Comparison of ENCODE assay signal across 17 cellular contexts in the genomic region with DNA sequence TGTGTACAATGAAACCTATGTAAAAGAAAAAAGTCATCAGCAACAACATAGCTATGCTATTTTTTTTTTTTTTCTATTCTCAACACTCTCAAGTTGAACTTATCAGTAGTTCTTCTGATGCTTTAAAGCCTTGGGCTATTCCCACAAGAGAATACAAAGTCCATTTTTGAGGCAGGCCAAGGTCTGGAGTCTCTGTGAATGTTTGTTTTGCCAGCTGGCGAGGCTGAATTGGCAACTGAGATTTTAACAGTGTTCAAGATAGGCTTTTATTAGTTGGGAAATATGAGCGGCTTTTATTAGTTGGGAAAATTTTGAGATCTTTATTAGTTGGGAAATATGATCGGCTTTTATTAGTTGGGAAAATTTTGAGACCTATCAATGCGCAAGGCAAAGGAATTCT.
A peak's percentile ranks its signal among the peaks of the same experiment; 100 is the strongest.
DNase-seq lines count a peak whose midpoint lies in the region; ATAC-seq and TF ChIP-seq lines count a peak whose summit lies in the region.
"Had no signal": no experiment of that assay in that cellular context is flagged by ENCODE, and none has a peak within 500 bp of the region (broad histone marks: within the 10 kb centered on the region; RNA-seq: fewer than 3 reads in every experiment).

No MANE protein-coding gene starts in this region.

- no peak overlapping the region for H3K27ac Mint-ChIP-seq in Caco-2 (ENCODE audit: unreplicated experiment)
- H3K27ac Mint-ChIP-seq: CD4-positive, alpha-beta memory T cell; HFFc6 had no signal

- intact Hi-C loops in mucosa of descending colon (cut with DNase I, micrococcal nuclease) (no loop called here), testis (cut with DNase I; ENCODE audit: low total_unique reads) (no loop called here), Caco-2 (cut with micrococcal nuclease; ENCODE audit: unreplicated experiment) (no loop called here)

- no peak overlapping the region for H3K4me2 ChIP-seq in hepatocyte
- H3K4me2 ChIP-seq: A549 had no signal

- H3K27ac ChIP-seq in hepatocyte (no peak overlapping the region), testis (no peak overlapping the region)
- H3K27ac ChIP-seq: A549, C4-2B had no signal

- no peaks in the 10 kb centered on the region for H3K9me2 ChIP-seq in hepatocyte (replicated peaks; ENCODE audit: insufficient read depth)

- TF ChIP-seq CTCF in hepatocyte (IDR thresholded peaks at IDR 0.05; ENCODE audit: poor library complexity) (no peak), mucosa of descending colon (IDR thresholded peaks at IDR 0.05) (no peak), testis (IDR thresholded peaks at IDR 0.05) (no peak), Caco-2 (IDR thresholded peaks at IDR 0.05; ENCODE audit: insufficient read depth in 1 of 2, low read depth in 1 of 2, low read length in 1 of 2, severe bottlenecking in 1 of 2, unreplicated experiment in 1 of 2) (no peak)

- no peaks in the 10 kb centered on the region for H3K36me3 Mint-ChIP-seq in Caco-2 (ENCODE audit: insufficient read depth, unreplicated experiment)
- H3K36me3 Mint-ChIP-seq: CD4-positive, alpha-beta memory T cell had no signal

- peak; percentile 48 for ATAC-seq in mucosa of descending colon
- ATAC-seq: A549 had no signal

- H3K4me3 ChIP-seq in hepatocyte: no peak overlapping the region
- H3K4me3 ChIP-seq in mucosa of descending colon: no peak overlapping the region
- H3K4me3 ChIP-seq in testis: no peak overlapping the region
- no peak overlapping the region for H3K4me3 ChIP-seq in Caco-2 (ENCODE audit: low read depth, low read length)
- H3K4me3 ChIP-seq: A549 had no signal

- CTCF ChIA-PET in Caco-2 (lab: Charles Lee): no interaction called here

- H2AFZ ChIP-seq in hepatocyte: no peak overlapping the region

- BruUV-seq in Caco-2 (replicated peaks; lab: Mats Ljungman, UMichigan): no TSS peak

- H3K27me3 ChIP-seq in hepatocyte (no peaks in the 10 kb centered on the region), testis (no peaks in the 10 kb centered on the region), Caco-2 (replicated peaks; ENCODE audit: control insufficient read depth, insufficient read depth, low read length) (no peaks in the 10 kb centered on the region)
- H3K27me3 ChIP-seq: BE2C had no signal

- no peaks in the 10 kb centered on the region for H3K9me3 Mint-ChIP-seq in Caco-2 (ENCODE audit: unreplicated experiment)

- no peaks in the 10 kb centered on the region for H4K20me1 ChIP-seq in hepatocyte (ENCODE audit: insufficient read depth, poor library complexity, severe bottlenecking)

- H3K9me3 ChIP-seq in hepatocyte (ENCODE audit: low read depth) (no peaks in the 10 kb centered on the region), mucosa of descending colon (no peaks in the 10 kb centered on the region), testis (no peaks in the 10 kb centered on the region), Caco-2 (no peaks in the 10 kb centered on the region)
- H3K9me3 ChIP-seq: A549, BE2C had no signal

- no peaks in the 10 kb centered on the region for H3K4me1 ChIP-seq in hepatocyte (ENCODE audit: insufficient read depth)
- no peaks in the 10 kb centered on the region for H3K4me1 ChIP-seq in mucosa of descending colon (ENCODE audit: low read depth)
- H3K4me1 ChIP-seq in testis: no peaks in the 10 kb centered on the region
- H3K4me1 ChIP-seq in Caco-2: no peaks in the 10 kb centered on the region
- H3K4me1 ChIP-seq: A549, BE2C had no signal

- H3K36me3 ChIP-seq in hepatocyte (replicated peaks; ENCODE audit: insufficient read depth, low read depth): no peaks in the 10 kb centered on the region
- H3K36me3 ChIP-seq in mucosa of descending colon (ENCODE audit: low read depth): no peaks in the 10 kb centered on the region
- H3K36me3 ChIP-seq in testis (ENCODE audit: low read depth, missing control alignments): no peaks in the 10 kb centered on the region
- H3K36me3 ChIP-seq in Caco-2 (ENCODE audit: control insufficient read depth, insufficient read depth, low read length): no peaks in the 10 kb centered on the region
- H3K36me3 ChIP-seq: BE2C had no signal

- H3K4me1 Mint-ChIP-seq in Caco-2 (ENCODE audit: low read depth, unreplicated experiment): no peaks in the 10 kb centered on the region
- H3K4me1 Mint-ChIP-seq: CD4-positive, alpha-beta memory T cell had no signal

- POLR2A ChIA-PET in Caco-2 (lab: Charles Lee): no interaction called here

- DNase-seq in COLO829 (ENCODE audit: low spot score) (peak; percentile 21), hepatocyte (ENCODE audit: low spot score) (peak; percentile 19), mucosa of descending colon (peak in 1 of 3 donors; percentile 32), testis (peak; percentile 45), nucleus accumbens (lab: John Stamatoyannopoulos, UW) (no peak), Caco-2 (no peak)
- DNase-seq in effector CD8-positive, alpha-beta T cell (lab: John Stamatoyannopoulos, UW): no peak
- DNase-seq: BE2C; CD4-positive, alpha-beta memory T cell; COR-L47; DND-41; GDM1; HCEC 1CT; HFFc6; IMR-90 had no signal

- no peaks in the 10 kb centered on the region for H3K27me3 Mint-ChIP-seq in Caco-2 (ENCODE audit: insufficient read depth, unreplicated experiment)
- H3K27me3 Mint-ChIP-seq: CD4-positive, alpha-beta memory T cell had no signal

- TF ChIP-seq POLR2A in testis (IDR thresholded peaks at IDR 0.05): no peak

- no peak overlapping the region for H3K4me3 Mint-ChIP-seq in Caco-2 (ENCODE audit: unreplicated experiment)
- H3K4me3 Mint-ChIP-seq: CD4-positive, alpha-beta memory T cell; HFFc6 had no signal

- WGBS in hepatocyte (ENCODE audit: low lambda C conversion rate, missing lambda C conversion rate): 76% methylated on average over 4 of the region's 4 CpGs
- 55 to 57% methylated on average over 4 of the region's 4 CpGs for WGBS in testis, 2 donors

- no peaks in the 10 kb centered on the region for H3K79me2 ChIP-seq in hepatocyte

Comparison
In these comparisons a context has a peak if more than half of its experiments do, and no peak if none do; other contexts are left out.
1. DNase-seq: peak in COLO829 (single experiment), hepatocyte (single experiment) and testis (single experiment); none in nucleus accumbens (0 of 56), Caco-2 (0 of 2) and effector CD8-positive, alpha-beta T cell (single experiment).